ENCODE assay signal across 24 cellular contexts in genomic region chr2:137228566-137228965, GRCh38.
DNase-seq lines count a peak whose midpoint lies in the region; FAIRE-seq and TF ChIP-seq lines count a peak whose summit lies in the region.
"Had no signal": no experiment of that assay in that cellular context is flagged by ENCODE, and none has a peak within 500 bp of the region (broad histone marks: within the 10 kb centered on the region; RNA-seq: fewer than 3 reads in every experiment).

No MANE protein-coding gene starts in this region.

- H3K4ac ChIP-seq in H1 (replicated peaks; ENCODE audit: insufficient read length, low read depth, low read length) (no peak overlapping the region), mesenchymal stem cell (ENCODE audit: low read depth in 1 of 2, low read length in 2 of 2) (no peak overlapping the region)

- no peaks in the 10 kb centered on the region for H3K79me2 ChIP-seq in H1 (ENCODE audit: control insufficient read depth in 1 of 2, insufficient read depth in 2 of 2, low read length in 2 of 2)
- H3K79me2 ChIP-seq: parathyroid adenoma had no signal

- no peak overlapping the region for H3K18ac ChIP-seq in H1 (ENCODE audit: extremely low read depth, low read length)
- no peak overlapping the region for H3K18ac ChIP-seq in mesenchymal stem cell (ENCODE audit: low read depth in 1 of 2, low read length in 2 of 2)

- H3K9ac ChIP-seq in H1 (replicated peaks in 1 of 4; ENCODE audit: extremely low read depth in 1 of 4, low read depth in 3 of 4, low read length in 3 of 4) = no peak overlapping the region
- no peak overlapping the region for H3K9ac ChIP-seq in mesenchymal stem cell (ENCODE audit: low read length)
- H3K9ac ChIP-seq: parathyroid adenoma had no signal

- H2BK5ac ChIP-seq in H1 (ENCODE audit: low read depth, low read length) (no peak overlapping the region), mesenchymal stem cell (ENCODE audit: low read depth, low read length, poor library complexity, severe bottlenecking) (no peak overlapping the region)

- no peak for TF ChIP-seq POLR2A in H1 (IDR thresholded peaks at IDR 0.05; ENCODE audit: control extremely low read depth in 1 of 2, low read depth in 2 of 2, low read length in 2 of 2)

- H3K4me1 ChIP-seq in H1 (replicated peaks in 1 of 4; ENCODE audit: control insufficient read depth in 3 of 4, insufficient read depth in 4 of 4, low read length in 3 of 4) (peaks cover 0 to 3% (median 0%) of the 10 kb centered on the region in 4 experiments; a peak in 2 of 7 replicates), mesenchymal stem cell (ENCODE audit: control insufficient read depth, insufficient read depth, low read depth, low read length) (peaks cover 6% of the 10 kb centered on the region)
- H3K4me1 ChIP-seq: body of pancreas, lower lobe of right lung, parathyroid adenoma, uterus had no signal

- H2BK20ac ChIP-seq in H1 (ENCODE audit: low read length) = no peak overlapping the region

- no peak overlapping the region for H3K4me2 ChIP-seq in H1 (ENCODE audit: insufficient read depth in 1 of 2, low read depth in 2 of 2, low read length in 2 of 2)
- no peak overlapping the region for H3K4me2 ChIP-seq in mesenchymal stem cell (ENCODE audit: low read length, poor library complexity, severe bottlenecking)

- no peak overlapping the region for H2BK12ac ChIP-seq in H1 (ENCODE audit: low read depth, low read length)
- H2BK12ac ChIP-seq in mesenchymal stem cell (ENCODE audit: low read length in 2 of 2) = no peak overlapping the region

- no peak overlapping the region for H3K4me3 ChIP-seq in H1 (ENCODE audit: extremely low read depth in 1 of 4, insufficient read depth in 2 of 4, low read depth in 3 of 4, low read length in 4 of 4)
- no peak overlapping the region for H3K4me3 ChIP-seq in mesenchymal stem cell (ENCODE audit: insufficient read depth in 1 of 2, low read depth in 1 of 2, low read length in 2 of 2)
- H3K4me3 ChIP-seq: body of pancreas, lower lobe of right lung, uterus had no signal

- TF ChIP-seq CTCF in H1 (IDR thresholded peaks at IDR 0.05; ENCODE audit: control extremely low read depth in 1 of 3, insufficient read depth in 1 of 3, low read depth in 1 of 3, low read length in 3 of 3) = no peak

- H3K14ac ChIP-seq in H1 (ENCODE audit: insufficient read length) (no peak overlapping the region), mesenchymal stem cell (ENCODE audit: low read length in 2 of 2) (no peak overlapping the region)

- peak; percentile 45 for FAIRE-seq in H1 (lab: Jason Lieb, UNC)
- FAIRE-seq: D721Med had no signal

- CTCF ChIA-PET in H1 (lab: Charles Lee; ENCODE audit: partially characterized antibody) = no interaction called here

- H3K27me3 ChIP-seq in H1 (replicated peaks in 1 of 4; ENCODE audit: control insufficient read depth in 3 of 4, extremely low read depth in 1 of 4, insufficient read depth in 3 of 4, low read length in 3 of 4) (no peaks in the 10 kb centered on the region), mesenchymal stem cell (ENCODE audit: control insufficient read depth in 1 of 2, insufficient read depth in 1 of 2, low read length in 2 of 2) (no peaks in the 10 kb centered on the region)
- H3K27me3 ChIP-seq: body of pancreas, uterus had no signal

- no peak overlapping the region for H3K56ac ChIP-seq in H1 (replicated peaks; ENCODE audit: insufficient read length, low read depth, low read length)

- H3K9me3 ChIP-seq in H1 (ENCODE audit: insufficient read depth in 2 of 2, low read depth in 1 of 2, low read length in 1 of 2) = no peaks in the 10 kb centered on the region
- H3K9me3 ChIP-seq in mesenchymal stem cell (ENCODE audit: control insufficient read depth, low read length) = no peaks in the 10 kb centered on the region
- H3K9me3 ChIP-seq: body of pancreas, lower lobe of right lung, uterus had no signal

- H2AK5ac ChIP-seq in H1 (ENCODE audit: low read depth, low read length) (no peak overlapping the region), mesenchymal stem cell (ENCODE audit: low read length, severe bottlenecking) (no peak overlapping the region)

- no peak overlapping the region for H2BK15ac ChIP-seq in H1 (ENCODE audit: low read length)
- H2BK15ac ChIP-seq in mesenchymal stem cell (ENCODE audit: low read depth, poor library complexity, severe bottlenecking) = no peak overlapping the region

- H2BK120ac ChIP-seq in H1 (replicated peaks; ENCODE audit: low read depth, low read length) (no peak overlapping the region), mesenchymal stem cell (ENCODE audit: low read depth, low read length) (no peak overlapping the region)

- H3K27ac ChIP-seq in H1 (ENCODE audit: low read depth, low read length) (no peak overlapping the region), mesenchymal stem cell (ENCODE audit: low read length, poor library complexity, severe bottlenecking) (peak overlapping the region; percentile 52)
- H3K27ac ChIP-seq: body of pancreas, lower lobe of right lung, parathyroid adenoma, uterus had no signal

- WGBS in H1 (ENCODE audit: extremely low coverage in 1 of 2, insufficient coverage in 1 of 2, insufficient read length in 1 of 2, insufficient replicate concordance in 2 of 2, low coverage in 1 of 2, low lambda C conversion rate in 2 of 2, missing lambda C conversion rate in 1 of 2), 2 experiments = 86% methylated on average over 4 of the region's 4 CpGs; no CpG with 5 or more reads in 1 of the 2 experiments
- WGBS in mesenchymal stem cell = 27% methylated on average over 4 of the region's 4 CpGs

- H2AFZ ChIP-seq in H1 (ENCODE audit: low read length) = no peak overlapping the region
- H2AFZ ChIP-seq in mesenchymal stem cell (ENCODE audit: low read depth, low read length) = no peak overlapping the region
- H2AFZ ChIP-seq: parathyroid adenoma had no signal

- intact Hi-C loops in cardiac septum (cut with DNase I) = no loop called here

- H4K91ac ChIP-seq in H1 (replicated peaks; ENCODE audit: insufficient read length, low read length) (no peak overlapping the region), mesenchymal stem cell (ENCODE audit: low read length) (no peak overlapping the region)

- H3K79me1 ChIP-seq in H1 (ENCODE audit: low read depth, low read length) (no peaks in the 10 kb centered on the region), mesenchymal stem cell (replicated peaks; ENCODE audit: low read length, poor library complexity, severe bottlenecking) (no peaks in the 10 kb centered on the region)

- H3K23ac ChIP-seq in H1 (ENCODE audit: insufficient read length) = no peak overlapping the region
- H3K23ac ChIP-seq in mesenchymal stem cell (ENCODE audit: low read length in 2 of 2) = no peak overlapping the region

- POLR2A ChIA-PET in H1 (lab: Charles Lee; ENCODE audit: partially characterized antibody) = no interaction called here

- TF ChIP-seq RAD21 in H1 (IDR thresholded peaks at IDR 0.05 in 1 of 2, conservative IDR thresholded peaks at IDR 0.05 in 1 of 2; ENCODE audit: low read depth in 2 of 2, low read length in 2 of 2) = no peak

- DNase-seq in ELR (ENCODE audit: low read depth) = peak; percentile 69
- DNase-seq in RPMI7951 (ENCODE audit: low read depth) = peak; percentile 66
- no peak for DNase-seq in H1 (ENCODE audit: low read depth in 1 of 2, low spot score in 2 of 2)
- no peak for DNase-seq in mesenchymal stem cell
- no peak for DNase-seq in AG08395 (ENCODE audit: low spot score)
- DNase-seq in cardiac septum (ENCODE audit: low spot score) = no peak
- no peak for DNase-seq in T-helper 2 cell
- DNase-seq in mesenteric fat pad (ENCODE audit: low spot score) = no peak
- DNase-seq: activated B cell treated with CpG ODN at 0.5 μM for 24 hours; activated CD4-positive, alpha-beta memory T cell treated with anti-CD3 and anti-CD28 coated beads, Interleukin-2, amount 10 ng/mL, durations not matched to agents 7 days and 5 days; activated T-cell treated with anti-CD3 and anti-CD28 coated beads, Interleukin-2, amount 50 U/mL, for 48 hours; AML-193; body of pancreas; head of caudate nucleus; IMR-90; lower lobe of right lung; naive B cell; NCI-H1694; NCI-H446; NK-92 treated with Interleukin-12 subunit alpha and Interleukin-12 subunit beta, amount 100 ng/mL, for 24 hours; Right ventricle myocardium superior; uterus had no signal

- no peaks in the 10 kb centered on the region for H3K23me2 ChIP-seq in H1 (ENCODE audit: low read depth, low read length)

- H4K8ac ChIP-seq in H1 (ENCODE audit: extremely low read depth, insufficient read depth, low read length) = no peak overlapping the region
- no peak overlapping the region for H4K8ac ChIP-seq in mesenchymal stem cell (ENCODE audit: low read length)

- H4K5ac ChIP-seq in H1 (ENCODE audit: insufficient read length, low read depth, low read length) = no peak overlapping the region

- H3K36me3 ChIP-seq in H1 (ENCODE audit: control insufficient read depth in 2 of 4, insufficient read depth in 4 of 4, low read length in 3 of 4) (no peaks in the 10 kb centered on the region), mesenchymal stem cell (ENCODE audit: control insufficient read depth in 1 of 2, insufficient read depth in 2 of 2, low read depth in 1 of 2, low read length in 2 of 2) (no peaks in the 10 kb centered on the region)
- H3K36me3 ChIP-seq: lower lobe of right lung, uterus had no signal

- no peak for TF ChIP-seq EP300 in H1 (IDR thresholded peaks at IDR 0.05; ENCODE audit: borderline replicate concordance in 1 of 2, low read depth in 2 of 2, low read length in 2 of 2)

- no peaks in the 10 kb centered on the region for H4K20me1 ChIP-seq in H1 (replicated peaks in 1 of 2; ENCODE audit: control insufficient read depth in 1 of 2, insufficient read depth in 2 of 2, low read length in 2 of 2)

TF ChIP-seq in H1, 55 proteins besides CTCF, POLR2A, EP300 and RAD21 (continues in another document):
- TF ChIP-seq EZH2 (IDR thresholded peaks at IDR 0.05; ENCODE audit: low read depth, low read length, severe bottlenecking) = no peak

Comparison
In these comparisons a context has a peak if more than half of its experiments do, and no peak if none do; other contexts are left out.
1. DNase-seq: peak in ELR (single experiment) and RPMI7951 (single experiment); none in H1 (0 of 2), mesenchymal stem cell (single experiment), AG08395 (single experiment), cardiac septum (single experiment), T-helper 2 cell (0 of 5) and mesenteric fat pad (single experiment).